18 cellular contexts compared by ENCODE assay signal in genomic region chr4:13635281-13635799, GRCh38.
"Had no signal": no experiment of that assay in that cellular context is flagged by ENCODE, and none has a peak within 500 bp of the region (broad histone marks: within the 10 kb centered on the region; RNA-seq: fewer than 3 reads in every experiment).

No MANE protein-coding gene starts in this region.

- H3K9me3 ChIP-seq: left ventricle myocardium inferior had no signal

- H3K4me3 ChIP-seq: dorsolateral prefrontal cortex, left ventricle myocardium inferior, skin epidermis had no signal

- H3K36me3 ChIP-seq: left ventricle myocardium inferior had no signal

- DNase-seq: activated CD4-positive, alpha-beta T cell treated with anti-CD3 and anti-CD28 coated beads, Interleukin-2, amount 10 ng/mL, durations not matched to agents 7 days and 5 days; activated CD8-positive, alpha-beta memory T cell treated with anti-CD3 and anti-CD28 coated beads for 24 hours; aorta; dorsolateral prefrontal cortex; endodermal cell; erythroblast; foreskin keratinocyte; left ventricle myocardium inferior; mesenchymal stem cell; naive thymus-derived CD8-positive, alpha-beta T cell; retina; stimulated activated CD4-positive, alpha-beta T cell treated with anti-CD3 and anti-CD28 coated beads, Interleukin-15, amount 100 ng/mL, for 24 hours; stimulated activated CD4-positive, alpha-beta T cell treated with anti-CD3 and anti-CD28 coated beads, Interleukin-4, amount 100 ng/mL, for 1 hour; stimulated activated naive B cell treated with anti-CD40 and anti-IgM and Interleukin-4, amounts not matched to agents 10 μg/mL and 1 μg/mL and 100 μg/mL, for 72 hours; substantia nigra; T-helper 9 cell had no signal

- H3K4me1 ChIP-seq: parathyroid adenoma had no signal

- H3K9ac ChIP-seq: parathyroid adenoma had no signal
